ENCODE assay signal across 8 cellular contexts in genomic region chr15:59492389-59493377, GRCh38. TPM values are rescaled to one million over a fixed set of nuclear protein-coding genes. Genes with fewer than 3 reads are reported as not detected.
DNase-seq lines count a peak whose midpoint lies in the region; ATAC-seq and TF ChIP-seq lines count a peak whose summit lies in the region.

No MANE protein-coding gene starts in this region.

- H3K4me3 Mint-ChIP-seq in nephron: no peak overlapping the region

- H3K36me3 ChIP-seq in OCI-LY7 (ENCODE audit: insufficient read depth, low read length) (no peaks in the 10 kb centered on the region), fibroblast of lung (ENCODE audit: control insufficient read depth, insufficient read depth, low read length) (no peaks in the 10 kb centered on the region)

- CTCF ChIA-PET in OCI-LY7 (lab: Charles Lee; ENCODE audit: unreplicated experiment): interaction anchor here (1.0 to 1.3 kb wide), 3 partner anchors 9 to 245 kb away, joined by 3 to 4 read pairs (median 3); no protein-coding TSS in a partner anchor

- H3K36me3 Mint-ChIP-seq in nephron (ENCODE audit: low read depth): no peaks in the 10 kb centered on the region

- H3K4me1 Mint-ChIP-seq in nephron: no peaks in the 10 kb centered on the region

- H2AFZ ChIP-seq in OCI-LY7 (ENCODE audit: low read length): no peak overlapping the region; the same call in 1 of the 2 replicates
- peak overlapping the region; percentile 62 for H2AFZ ChIP-seq in fibroblast of lung (ENCODE audit: low read length)

- H3K27ac Mint-ChIP-seq in nephron: no peak overlapping the region

- peaks cover 19% of the 10 kb centered on the region for H3K27me3 Mint-ChIP-seq in nephron (ENCODE audit: low read depth)

- DNase-seq in COR-L47 (lab: John Stamatoyannopoulos, UW): peak; percentile 53
- peak; percentile 91 for DNase-seq in HT-29 (ENCODE audit: low spot score)
- peak; percentile 76 for DNase-seq in OCI-LY7 (ENCODE audit: low spot score)
- DNase-seq in activated T-cell treated with anti-CD3 and anti-CD28 coated beads for 48 hours (ENCODE audit: low read depth): peak; percentile 21
- peak; percentile 54 to 71 for DNase-seq in fibroblast of lung (ENCODE audit: low read depth in 2 of 2)
- DNase-seq in stimulated activated naive CD4-positive, alpha-beta T cell treated with Interleukin-2 at 50 U/mL for 16 hours (lab: John Stamatoyannopoulos, UW): peak; percentile 36

- no peaks in the 10 kb centered on the region for H3K27me3 ChIP-seq in fibroblast of lung (ENCODE audit: control insufficient read depth, insufficient read depth, low read length)

- H3K9me2 ChIP-seq in OCI-LY7 (ENCODE audit: insufficient read depth, low read length): no peaks in the 10 kb centered on the region

- H3K79me2 ChIP-seq in OCI-LY7 (ENCODE audit: insufficient read depth, low read depth, low read length) (no peaks in the 10 kb centered on the region), fibroblast of lung (ENCODE audit: control insufficient read depth, insufficient read depth, low read length) (no peaks in the 10 kb centered on the region)

- BruUV-seq in OCI-LY7 (replicated peaks; lab: Mats Ljungman, UMichigan): no TSS peak

- H4K20me1 ChIP-seq in OCI-LY7 (ENCODE audit: insufficient read depth, low read length) (no peaks in the 10 kb centered on the region), fibroblast of lung (ENCODE audit: control insufficient read depth, extremely low read depth, insufficient read depth, low read length) (no peaks in the 10 kb centered on the region)

- peaks cover 8% of the 10 kb centered on the region for H3K9me3 Mint-ChIP-seq in nephron

- intact Hi-C loops in OCI-LY7 (cut with micrococcal nuclease; ENCODE audit: unreplicated experiment): loop anchor here (1.0 to 5.0 kb wide), 7 partner anchors 36 to 535 kb away; no protein-coding TSS in a partner anchor

- no peak overlapping the region for H3K27ac ChIP-seq in OCI-LY7 (ENCODE audit: low read depth, low read length, poor library complexity, severe bottlenecking)
- H3K27ac ChIP-seq in fibroblast of lung (ENCODE audit: insufficient read depth, low read length): no peak overlapping the region

- H3K4me3 ChIP-seq in OCI-LY7 (ENCODE audit: low read depth, low read length, poor library complexity, severe bottlenecking) (no peak overlapping the region), fibroblast of lung (replicated peaks in 1 of 4; ENCODE audit: control extremely low read depth in 1 of 4, insufficient read depth in 1 of 4, low read depth in 3 of 4, low read length in 4 of 4) (no peak overlapping the region)

- H3K4me1 ChIP-seq in OCI-LY7 (ENCODE audit: insufficient read depth, low read length, poor library complexity, severe bottlenecking) (no peaks in the 10 kb centered on the region), fibroblast of lung (ENCODE audit: control insufficient read depth, extremely low read depth, insufficient read depth, low read length) (no peaks in the 10 kb centered on the region)

- ATAC-seq in GM18873 (IDR thresholded peaks at IDR 0.05; ENCODE audit: low FRiP score, unreplicated experiment): no peak

- no peak overlapping the region for H3K4me2 ChIP-seq in OCI-LY7 (ENCODE audit: low read length)
- H3K4me2 ChIP-seq in fibroblast of lung (ENCODE audit: extremely low read depth, insufficient read depth, low read length): no peak overlapping the region

- TF ChIP-seq CTCF in OCI-LY7 (conservative IDR thresholded peaks at IDR 0.05; ENCODE audit: low read length) (peak; percentile 98), fibroblast of lung (conservative IDR thresholded peaks at IDR 0.05 in 1 of 2, IDR thresholded peaks at IDR 0.05 in 1 of 2; ENCODE audit: low read depth in 1 of 2, low read length in 2 of 2) (peak; percentile 78 to 82), nephron (IDR thresholded peaks at IDR 0.05; ENCODE audit: unreplicated experiment in 3 of 3) (peak; percentile 84 to 92 (median 87))

- H3K9ac ChIP-seq in fibroblast of lung (ENCODE audit: insufficient read depth, low read length): no peak overlapping the region

- POLR2A ChIA-PET in OCI-LY7 (lab: Charles Lee): no interaction called here

- H3K9me3 ChIP-seq in OCI-LY7 (ENCODE audit: low read length): peaks cover 6% of the 10 kb centered on the region; the same call in 1 of the 2 replicates
- no peaks in the 10 kb centered on the region for H3K9me3 ChIP-seq in fibroblast of lung (ENCODE audit: control insufficient read depth, insufficient read depth, low read depth, low read length)

RNA-seq across cellular contexts. Expression of gene FAM81A, which starts 54.7 kb away (rescaled TPM):
- 12.3 and 17.9 TPM in 2 replicates for total RNA-seq in HT-29 (2014; rRNA removed; shearing (Covaris generic))
- total RNA-seq in OCI-LY7 (2014; rRNA removed; shearing (Covaris generic)): 8.1 and 11.6 TPM in 2 replicates
- total RNA-seq in OCI-LY7 (2022) (37.4 and 40.3 TPM in 2 replicates), fibroblast of lung (0.26 and 0.33 TPM in 2 replicates)
- polyA plus RNA-seq in fibroblast of lung: 0.09 and 0.24 TPM in 2 replicates
- 0.06 TPM in 2 replicates for polyA plus RNA-seq in fibroblast of lung (2012)
- 0.47 TPM in 1 of 2 replicates, not detected in the other for polyA minus RNA-seq in fibroblast of lung (ENCODE audit: low replicate concordance)

Comparison
In these comparisons a context has a peak if more than half of its experiments do, and no peak if none do; other contexts are left out.
1. DNase-seq: peak in every context shown above with its lines; median percentile 91 in HT-29; 76 in OCI-LY7; 62 in fibroblast of lung; 53 in COR-L47; 36 in stimulated activated naive CD4-positive, alpha-beta T cell treated with Interleukin-2 at 50 U/mL for 16 hours; 21 in activated T-cell treated with anti-CD3 and anti-CD28 coated beads for 48 hours.